In genomic region chr19:56123492-56123891, GRCh38 we compare ENCODE assay signal across 13 cellular contexts. TPM values are rescaled to one million over a fixed set of nuclear protein-coding genes. Genes with fewer than 3 reads are reported as not detected.
DNase-seq lines count a peak whose midpoint lies in the region; ATAC-seq, FAIRE-seq and TF ChIP-seq lines count a peak whose summit lies in the region.
"Not testable (repeated sequence)": the region's sequence is repeated elsewhere in the genome, so short reads cannot be mapped to it uniquely, and the experiment has no call there.
"Had no signal": no experiment of that assay in that cellular context is flagged by ENCODE, and none has a peak within 500 bp of the region (broad histone marks: within the 10 kb centered on the region; RNA-seq: fewer than 3 reads in every experiment).

No MANE protein-coding gene starts in this region.

- no CpG with 5 or more reads among the region's 13 CpGs for WGBS in neuronal stem cell (ENCODE audit: extremely low coverage in 2 of 2, insufficient read length in 2 of 2, insufficient replicate concordance in 1 of 2), 2 donors

- not testable (repeated sequence) for ATAC-seq in CD4-positive, alpha-beta T cell (ENCODE audit: poor library complexity); T-cell (replicated peaks in 1 of 4); left cardiac atrium; naive thymus-derived CD4-positive, alpha-beta T cell

- TF ChIP-seq CTCF in CD4-positive, alpha-beta T cell (IDR thresholded peaks at IDR 0.05); astrocyte (IDR thresholded peaks at IDR 0.05; ENCODE audit: insufficient read depth, low read depth, low read length); vagina (IDR thresholded peaks at IDR 0.05): not testable (repeated sequence)

- H3K27me3 Mint-ChIP-seq in CD4-positive, alpha-beta T cell; T-cell; activated naive CD4-positive, alpha-beta T cell treated with anti-CD3 and anti-CD28 coated beads for 36 hours (ENCODE audit: low read depth); astrocyte (ENCODE audit: low read depth, unreplicated experiment); naive thymus-derived CD4-positive, alpha-beta T cell: not testable (repeated sequence)

- H3K79me1 ChIP-seq in neuronal stem cell (ENCODE audit: low read depth, low read length), result peaks cover 19% of the 10 kb centered on the region

- not testable (repeated sequence) for H3K4me3 ChIP-seq in astrocyte (ENCODE audit: insufficient read depth, low read depth, low read length); naive thymus-derived CD4-positive, alpha-beta T cell (ENCODE audit: low read length); neuronal stem cell (ENCODE audit: low read length in 2 of 2); vagina

- H3K27ac Mint-ChIP-seq in CD4-positive, alpha-beta T cell, result peak overlapping the region; percentile 71
- peak overlapping the region in 1 of 2 donors; percentile 66 for H3K27ac Mint-ChIP-seq in T-cell
- peak overlapping the region; percentile 19 for H3K27ac Mint-ChIP-seq in activated naive CD4-positive, alpha-beta T cell treated with anti-CD3 and anti-CD28 coated beads for 36 hours
- H3K27ac Mint-ChIP-seq in astrocyte (ENCODE audit: unreplicated experiment), result not testable (repeated sequence)
- peak overlapping the region in 7 of 9 donors; percentile 33 to 95 (median 85) for H3K27ac Mint-ChIP-seq in naive thymus-derived CD4-positive, alpha-beta T cell

- not testable (repeated sequence) for H4K91ac ChIP-seq in neuronal stem cell (ENCODE audit: low read depth, low read length, poor library complexity)

- H3K4me2 ChIP-seq in astrocyte (ENCODE audit: low read length); neuronal stem cell (ENCODE audit: insufficient read depth, low read length, poor library complexity, severe bottlenecking): not testable (repeated sequence)

- H3K4ac ChIP-seq in neuronal stem cell (ENCODE audit: low read length), result not testable (repeated sequence)

- peaks cover 58% of the 10 kb centered on the region for H3K4me1 Mint-ChIP-seq in CD4-positive, alpha-beta T cell (ENCODE audit: low read depth)
- H3K4me1 Mint-ChIP-seq in T-cell (peaks cover 35 to 42% (median 39%) of the 10 kb centered on the region in 3 donors), astrocyte (ENCODE audit: low read depth, unreplicated experiment) (peaks cover 11% of the 10 kb centered on the region)
- peaks cover 40% of the 10 kb centered on the region for H3K4me1 Mint-ChIP-seq in activated naive CD4-positive, alpha-beta T cell treated with anti-CD3 and anti-CD28 coated beads for 36 hours (ENCODE audit: low read depth)
- peaks cover 11 to 61% (median 53%) of the 10 kb centered on the region in 7 donors for H3K4me1 Mint-ChIP-seq in naive thymus-derived CD4-positive, alpha-beta T cell

- FAIRE-seq in astrocyte (lab: Jason Lieb, UNC), result not testable (repeated sequence)

- H3K23ac ChIP-seq in neuronal stem cell (ENCODE audit: low read depth, low read length, poor library complexity), result not testable (repeated sequence)

- peaks cover 21% of the 10 kb centered on the region for H3K79me2 ChIP-seq in astrocyte (ENCODE audit: insufficient read depth, low read length)

- H3K36me3 ChIP-seq in astrocyte (ENCODE audit: insufficient read depth, low read length); naive thymus-derived CD4-positive, alpha-beta T cell (ENCODE audit: control insufficient read depth in 2 of 3, insufficient read depth in 3 of 3, low read length in 3 of 3); vagina: not testable (repeated sequence)
- peaks cover 4 to 13% of the 10 kb centered on the region in 2 donors for H3K36me3 ChIP-seq in neuronal stem cell (replicated peaks in 1 of 2; ENCODE audit: control insufficient read depth in 2 of 2, insufficient read depth in 2 of 2, low read length in 2 of 2)

- H3K9me3 ChIP-seq in CD4-positive, alpha-beta T cell (ENCODE audit: control insufficient read depth, low read length); astrocyte (ENCODE audit: insufficient read depth, low read depth, low read length); naive thymus-derived CD4-positive, alpha-beta T cell (ENCODE audit: control insufficient read depth in 2 of 3, low read length in 3 of 3); neuronal stem cell (replicated peaks in 1 of 2; ENCODE audit: control insufficient read depth in 2 of 2, insufficient read depth in 1 of 2, low read depth in 1 of 2, low read length in 2 of 2); vagina: not testable (repeated sequence)

- not testable (repeated sequence) for TF ChIP-seq POLR2A in vagina (IDR thresholded peaks at IDR 0.05)

- H3K36me3 Mint-ChIP-seq in CD4-positive, alpha-beta T cell (ENCODE audit: low read depth); T-cell; activated naive CD4-positive, alpha-beta T cell treated with anti-CD3 and anti-CD28 coated beads for 36 hours (ENCODE audit: low read depth); astrocyte (ENCODE audit: low read depth, unreplicated experiment); naive thymus-derived CD4-positive, alpha-beta T cell: not testable (repeated sequence)

- H3K4me3 Mint-ChIP-seq in CD4-positive, alpha-beta T cell; activated naive CD4-positive, alpha-beta T cell treated with anti-CD3 and anti-CD28 coated beads for 36 hours; astrocyte (ENCODE audit: unreplicated experiment): not testable (repeated sequence)
- peak overlapping the region in 2 of 3 donors; percentile 2 to 42 for H3K4me3 Mint-ChIP-seq in T-cell
- peak overlapping the region in 5 of 10 donors; percentile 29 to 83 (median 42) for H3K4me3 Mint-ChIP-seq in naive thymus-derived CD4-positive, alpha-beta T cell

- H3K9ac ChIP-seq in astrocyte (ENCODE audit: low read length); neuronal stem cell (ENCODE audit: low read depth, low read length, poor library complexity): not testable (repeated sequence)

- not testable (repeated sequence) for H3K18ac ChIP-seq in neuronal stem cell (ENCODE audit: low read length)

- H4K8ac ChIP-seq in neuronal stem cell (ENCODE audit: low read depth, low read length), result not testable (repeated sequence)

- not testable (repeated sequence) for DNase-seq in CD4-positive, alpha-beta T cell; T-cell; activated naive CD4-positive, alpha-beta T cell treated with anti-CD3 and anti-CD28 coated beads for 36 hours; astrocyte (ENCODE audit: low read depth); naive thymus-derived CD4-positive, alpha-beta T cell; neuronal stem cell (ENCODE audit: low spot score); vagina (ENCODE audit: extremely low spot score in 2 of 2)
- DNase-seq in left cardiac atrium, result peak; percentile 29

- H2AK5ac ChIP-seq in neuronal stem cell (ENCODE audit: low read depth, low read length), result not testable (repeated sequence)

- POLR2A ChIA-PET in CD4-positive, alpha-beta T cell (lab: Charles Lee); T-cell (lab: Charles Lee): not testable (repeated sequence)
- POLR2A ChIA-PET in naive thymus-derived CD4-positive, alpha-beta T cell (lab: Charles Lee), result interaction anchor here (4.7 kb wide), 1 partner anchor 18 kb away, joined by 40 read pairs; the partner anchor contains the start of gene ZNF444

- not testable (repeated sequence) for H2BK12ac ChIP-seq in neuronal stem cell (ENCODE audit: low read length)

- H3K27me3 ChIP-seq in CD4-positive, alpha-beta T cell (ENCODE audit: control insufficient read depth, insufficient read depth, low read length); astrocyte (ENCODE audit: insufficient read depth, low read length); naive thymus-derived CD4-positive, alpha-beta T cell (ENCODE audit: control insufficient read depth in 2 of 2, insufficient read depth in 2 of 2, low read length in 2 of 2); neuronal stem cell (ENCODE audit: control insufficient read depth in 3 of 3, insufficient read depth in 3 of 3, low read depth in 1 of 3, low read length in 3 of 3); vagina: not testable (repeated sequence)

- not testable (repeated sequence) for H2BK120ac ChIP-seq in neuronal stem cell (ENCODE audit: low read depth, low read length)

- H2BK15ac ChIP-seq in neuronal stem cell (ENCODE audit: low read length), result not testable (repeated sequence)

- not testable (repeated sequence) for H2BK5ac ChIP-seq in neuronal stem cell (ENCODE audit: low read length)

- not testable (repeated sequence) for H3K14ac ChIP-seq in neuronal stem cell (ENCODE audit: low read length)

- intact Hi-C loops in CD4-positive, alpha-beta T cell (cut with DNase I, micrococcal nuclease); left cardiac atrium (cut with DNase I); vagina (cut with DNase I): not testable (repeated sequence)
- intact Hi-C loops in activated naive CD4-positive, alpha-beta T cell treated with anti-CD3 and anti-CD28 coated beads for 36 hours (cut with micrococcal nuclease), result loop anchor here (5.0 kb wide), 2 partner anchors 866 to 1661 kb away; partner anchors contain the start of genes LENG9 and PPP6R1
- intact Hi-C loops in naive thymus-derived CD4-positive, alpha-beta T cell (cut with micrococcal nuclease), result loop anchor here in 1 of 2 donors (5.0 kb wide), 2 partner anchors 49 to 1006 kb away; partner anchors contain the start of gene PPP1R12C

- H3K4me1 ChIP-seq in astrocyte (ENCODE audit: insufficient read depth, low read length), result peaks cover 11% of the 10 kb centered on the region
- H3K4me1 ChIP-seq in naive thymus-derived CD4-positive, alpha-beta T cell (ENCODE audit: control insufficient read depth in 2 of 2, insufficient read depth in 2 of 2, low read length in 2 of 2), result peaks cover 8 to 34% of the 10 kb centered on the region in 2 donors
- peaks cover 12 to 14% of the 10 kb centered on the region in 2 donors for H3K4me1 ChIP-seq in neuronal stem cell (ENCODE audit: control insufficient read depth in 2 of 2, insufficient read depth in 1 of 2, low read depth in 1 of 2, low read length in 2 of 2)
- peaks cover 27% of the 10 kb centered on the region for H3K4me1 ChIP-seq in vagina

- not testable (repeated sequence) for H3K9me3 Mint-ChIP-seq in CD4-positive, alpha-beta T cell; T-cell; activated naive CD4-positive, alpha-beta T cell treated with anti-CD3 and anti-CD28 coated beads for 36 hours; astrocyte (ENCODE audit: unreplicated experiment); naive thymus-derived CD4-positive, alpha-beta T cell

- H4K20me1 ChIP-seq in astrocyte (ENCODE audit: insufficient read depth, low read length), result peaks cover 16% of the 10 kb centered on the region

- CTCF ChIA-PET in CD4-positive, alpha-beta T cell (lab: Charles Lee); T-cell (lab: Charles Lee); activated naive CD4-positive, alpha-beta T cell treated with anti-CD3 and anti-CD28 coated beads for 36 hours (lab: Charles Lee); naive thymus-derived CD4-positive, alpha-beta T cell (lab: Charles Lee): not testable (repeated sequence)

- not testable (repeated sequence) for H3K27ac ChIP-seq in CD4-positive, alpha-beta T cell (ENCODE audit: low read depth, low read length); astrocyte (ENCODE audit: low read depth, low read length); naive thymus-derived CD4-positive, alpha-beta T cell (ENCODE audit: low read depth, low read length); neuronal stem cell (replicated peaks; ENCODE audit: low read length)
- peak overlapping the region; percentile 46 for H3K27ac ChIP-seq in vagina

- H2AFZ ChIP-seq in astrocyte (ENCODE audit: low read depth, low read length) (peak overlapping the region; percentile 34), neuronal stem cell (ENCODE audit: low read length) (peak overlapping the region; percentile 27)

RNA-seq across cellular contexts. Expression of gene ZNF787, which starts 2.4 kb away (rescaled TPM):
- total RNA-seq in CD4-positive, alpha-beta T cell, result 10 to 100 TPM; 11.4 to 11.5 TPM
- total RNA-seq in T-cell (10 to 100 TPM; 20.6 to 38.6 (median 34.9) TPM), astrocyte (35.0 and 36.3 TPM in 2 replicates), left cardiac atrium (10 to 100 TPM; 27.5 to 37.9 TPM), vagina (13.5 TPM)
- 10 to 100 TPM; 24.2 to 26.1 TPM for total RNA-seq in activated naive CD4-positive, alpha-beta T cell treated with anti-CD3 and anti-CD28 coated beads for 36 hours
- total RNA-seq in naive thymus-derived CD4-positive, alpha-beta T cell, result 10 to 100 TPM; 19.7 to 41.2 (median 33.0) TPM
- 1 to 10 TPM; 1.5 to 2.4 TPM for polyA plus RNA-seq in naive thymus-derived CD4-positive, alpha-beta T cell
- 37.4 TPM for polyA plus RNA-seq in neuronal stem cell (2013, experiment 1 of 2)
- polyA plus RNA-seq in neuronal stem cell (2013, experiment 2 of 2), result 36.2 TPM

RNA-seq across cellular contexts. Expression of gene ZNF444, which starts 17.6 kb away (rescaled TPM):
- total RNA-seq in CD4-positive, alpha-beta T cell, result 10 to 100 TPM; 13.5 TPM
- total RNA-seq in T-cell (10 to 100 TPM; 23.1 to 51.4 (median 46.0) TPM), astrocyte (34.7 and 34.8 TPM in 2 replicates), left cardiac atrium (10 to 100 TPM; 18.3 to 20.8 TPM), vagina (28.7 TPM)
- 10 to 100 TPM; 17.8 to 21.4 TPM for total RNA-seq in activated naive CD4-positive, alpha-beta T cell treated with anti-CD3 and anti-CD28 coated beads for 36 hours
- total RNA-seq in naive thymus-derived CD4-positive, alpha-beta T cell, result 10 to 100 TPM; 22.2 to 49.6 (median 35.7) TPM
- polyA plus RNA-seq in naive thymus-derived CD4-positive, alpha-beta T cell, result 10 to 100 TPM; 15.9 to 35.3 TPM
- 37.6 TPM for polyA plus RNA-seq in neuronal stem cell (2013, experiment 1 of 2)
- polyA plus RNA-seq in neuronal stem cell (2013, experiment 2 of 2), result 37.2 TPM

RNA-seq across cellular contexts. Expression of gene GALP, which starts 52.3 kb away (rescaled TPM):
- not detected for total RNA-seq in CD4-positive, alpha-beta T cell
- total RNA-seq in T-cell (not detected), astrocyte (not detected in 2 replicates), left cardiac atrium (not detected), vagina (not detected)
- not detected for total RNA-seq in activated naive CD4-positive, alpha-beta T cell treated with anti-CD3 and anti-CD28 coated beads for 36 hours
- not detected for total RNA-seq in naive thymus-derived CD4-positive, alpha-beta T cell
- polyA plus RNA-seq in naive thymus-derived CD4-positive, alpha-beta T cell, result not detected
- polyA plus RNA-seq in neuronal stem cell (2013, experiment 1 of 2), result 6.7 TPM
- 19.4 TPM for polyA plus RNA-seq in neuronal stem cell (2013, experiment 2 of 2)
- total RNA-seq: CD4-positive, alpha-beta memory T cell; GM23338; HT-29 had no signal
- polyA plus RNA-seq: A549; BJ; CD4-positive, alpha-beta memory T cell; GM23338 had no signal
